Comparison of ENCODE assay signal across 12 cellular contexts in the genomic region with DNA sequence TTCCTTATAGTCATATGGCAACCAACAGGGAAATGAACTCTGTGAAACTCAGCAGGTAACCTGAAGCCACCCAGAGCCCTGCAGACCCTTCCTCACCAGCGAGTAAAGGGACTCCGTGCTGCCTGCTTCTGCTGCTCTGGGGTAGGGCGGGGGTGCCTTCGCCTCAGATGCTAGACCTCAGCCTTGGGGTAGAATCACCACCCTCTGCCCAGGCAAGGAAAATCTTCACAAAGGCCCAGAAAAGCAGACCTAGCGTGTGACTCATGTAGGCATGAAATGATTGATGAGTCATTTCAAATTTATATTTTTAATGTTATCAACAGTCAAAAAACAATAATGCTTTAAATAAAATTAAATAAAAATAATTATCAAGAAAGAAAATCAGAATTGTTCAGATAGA.
A peak's percentile ranks its signal among the peaks of the same experiment; 100 is the strongest.
DNase-seq lines count a peak whose midpoint lies in the region; ATAC-seq and TF ChIP-seq lines count a peak whose summit lies in the region.
"Had no signal": no experiment of that assay in that cellular context is flagged by ENCODE, and none has a peak within 500 bp of the region (broad histone marks: within the 10 kb centered on the region; RNA-seq: fewer than 3 reads in every experiment).

No MANE protein-coding gene starts in this region.

- in situ Hi-C loops in brain microvascular endothelial cell (cut with HindIII; ENCODE audit: low pct_ligation_motif_present, low sequenced_read_pairs): no loop called here

- ATAC-seq in HG02759 (IDR thresholded peaks at IDR 0.05; ENCODE audit: unreplicated experiment) (no peak), GM21825 (IDR thresholded peaks at IDR 0.05; ENCODE audit: unreplicated experiment) (no peak)

- DNase-seq in GM06990 (ENCODE audit: extremely low read depth, insufficient read length) (peak; percentile 22), T-helper 22 cell (ENCODE audit: low read depth) (peak; percentile 21), brain microvascular endothelial cell (peak; percentile 22), NCI-H2029 treated with DMSO at 0.1 percent for 48 hours (lab: John Stamatoyannopoulos, UW) (no peak)
- peak; percentile 57 for DNase-seq in stimulated activated CD4-positive, alpha-beta T cell treated with anti-CD3 and anti-CD28 coated beads, Interleukin-4, amount 100 ng/mL, for 24 hours
- DNase-seq: DMS 273 treated with DMSO at 0.1 percent for 48 hours, mammary epithelial cell, NCI-H748 treated with DMSO at 0.1 percent for 48 hours, uterus had no signal

- H3K27me3 ChIP-seq in GM06990 (replicated peaks; ENCODE audit: control insufficient read depth, insufficient read depth, low read length): no peaks in the 10 kb centered on the region
- no peaks in the 10 kb centered on the region for H3K27me3 ChIP-seq in brain microvascular endothelial cell (replicated peaks)
- H3K27me3 ChIP-seq: uterus had no signal

- H3K36me3 ChIP-seq in GM06990 (ENCODE audit: control insufficient read depth, insufficient read depth, low read length) (peaks cover 1% of the 10 kb centered on the region; the same call in 1 of the 2 replicates), brain microvascular endothelial cell (replicated peaks) (no peaks in the 10 kb centered on the region)
- H3K36me3 ChIP-seq: uterus had no signal

- H3K27ac ChIP-seq in brain microvascular endothelial cell: no peak overlapping the region
- H3K27ac ChIP-seq: parathyroid adenoma, uterus had no signal

- H3K4me3 ChIP-seq in GM06990 (replicated peaks; ENCODE audit: low read depth, low read length) (no peak overlapping the region), brain microvascular endothelial cell (ENCODE audit: low read depth, low read length) (no peak overlapping the region)
- H3K4me3 ChIP-seq: uterus had no signal

- TF ChIP-seq CTCF in GM06990 (IDR thresholded peaks at IDR 0.05; ENCODE audit: insufficient read depth, low read length, poor library complexity, severe bottlenecking) (no peak), brain microvascular endothelial cell (IDR thresholded peaks at IDR 0.05; ENCODE audit: low read depth, low read length, missing control alignments) (no peak)
